2 cellular contexts compared by ENCODE assay signal in the genomic region with DNA sequence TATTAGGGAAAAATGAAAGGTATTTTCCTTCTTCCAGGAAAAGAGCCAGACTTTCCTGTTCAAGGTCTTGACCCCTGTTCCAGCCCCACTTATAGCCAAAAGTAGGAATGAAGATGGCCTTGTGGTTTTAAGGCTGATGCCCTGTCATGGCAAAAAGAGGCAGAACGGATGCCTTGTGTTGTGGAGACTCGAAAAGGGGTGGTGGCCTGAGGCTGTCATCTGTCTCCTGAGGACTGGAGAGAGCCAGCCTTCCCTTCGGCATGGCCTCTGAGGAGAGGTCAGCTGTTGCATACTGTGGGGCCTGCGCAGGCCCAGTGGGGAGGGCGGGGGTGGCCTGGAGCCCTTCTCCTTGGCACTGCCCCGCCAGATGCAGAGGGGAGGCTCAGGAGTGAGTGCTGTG.
TF ChIP-seq lines count a peak whose summit lies in the region.

No MANE protein-coding gene starts in this region.

TF ChIP-seq in A549, 52 proteins besides CTCF, POLR2A, EP300 and RAD21:
- no peak for TF ChIP-seq RCOR1 (IDR thresholded peaks at IDR 0.05; ENCODE audit: low read depth, low read length)
- TF ChIP-seq ZSCAN20 (CRISPR knock-in tag; IDR thresholded peaks at IDR 0.05), result no peak
- TF ChIP-seq TP53 (CRISPR knock-in tag; IDR thresholded peaks at IDR 0.05), result no peak
- no peak for TF ChIP-seq NFE2L2 (conservative IDR thresholded peaks at IDR 0.05; ENCODE audit: low read length)
- no peak for TF ChIP-seq BHLHE40 (IDR thresholded peaks at IDR 0.05; ENCODE audit: low read depth, low read length)
- no peak for TF ChIP-seq RNF2 (IDR thresholded peaks at IDR 0.05; ENCODE audit: borderline replicate concordance, low read depth)
- no peak for TF ChIP-seq TFCP2L1 (CRISPR knock-in tag; IDR thresholded peaks at IDR 0.05)
- no peak for TF ChIP-seq NPAS2 (CRISPR knock-in tag; IDR thresholded peaks at IDR 0.05; ENCODE audit: borderline replicate concordance)
- TF ChIP-seq CEBPB (IDR thresholded peaks at IDR 0.05), result no peak
- no peak for TF ChIP-seq KDM1A (IDR thresholded peaks at IDR 0.05; ENCODE audit: low read depth)

TF ChIP-seq in IMR-90, 13 proteins besides CTCF, POLR2A, EP300 and RAD21:
- TF ChIP-seq NFE2L2 (IDR thresholded peaks at IDR 0.05; ENCODE audit: low read depth, low read length) (no peak), FOS (IDR thresholded peaks at IDR 0.05; ENCODE audit: low read depth, low read length) (no peak), MAFK (IDR thresholded peaks at IDR 0.05; ENCODE audit: low read depth, low read length) (no peak), RFX5 (IDR thresholded peaks at IDR 0.05; ENCODE audit: low read depth, low read length) (no peak), SMC3 (IDR thresholded peaks at IDR 0.05; ENCODE audit: low read depth, low read length) (no peak), CEBPB (IDR thresholded peaks at IDR 0.05; ENCODE audit: low read depth, low read length) (no peak)
- TF ChIP-seq, protein P1, sequence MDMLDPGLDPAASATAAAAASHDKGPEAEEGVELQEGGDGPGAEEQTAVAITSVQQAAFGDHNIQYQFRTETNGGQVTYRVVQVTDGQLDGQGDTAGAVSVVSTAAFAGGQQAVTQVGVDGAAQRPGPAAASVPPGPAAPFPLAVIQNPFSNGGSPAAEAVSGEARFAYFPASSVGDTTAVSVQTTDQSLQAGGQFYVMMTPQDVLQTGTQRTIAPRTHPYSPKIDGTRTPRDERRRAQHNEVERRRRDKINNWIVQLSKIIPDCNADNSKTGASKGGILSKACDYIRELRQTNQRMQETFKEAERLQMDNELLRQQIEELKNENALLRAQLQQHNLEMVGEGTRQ (IDR thresholded peaks at IDR 0.05; ENCODE audit: low read depth, low read length), result no peak
- TF ChIP-seq, protein P2, sequence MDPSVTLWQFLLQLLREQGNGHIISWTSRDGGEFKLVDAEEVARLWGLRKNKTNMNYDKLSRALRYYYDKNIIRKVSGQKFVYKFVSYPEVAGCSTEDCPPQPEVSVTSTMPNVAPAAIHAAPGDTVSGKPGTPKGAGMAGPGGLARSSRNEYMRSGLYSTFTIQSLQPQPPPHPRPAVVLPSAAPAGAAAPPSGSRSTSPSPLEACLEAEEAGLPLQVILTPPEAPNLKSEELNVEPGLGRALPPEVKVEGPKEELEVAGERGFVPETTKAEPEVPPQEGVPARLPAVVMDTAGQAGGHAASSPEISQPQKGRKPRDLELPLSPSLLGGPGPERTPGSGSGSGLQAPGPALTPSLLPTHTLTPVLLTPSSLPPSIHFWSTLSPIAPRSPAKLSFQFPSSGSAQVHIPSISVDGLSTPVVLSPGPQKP (IDR thresholded peaks at IDR 0.05; ENCODE audit: borderline replicate concordance, low read depth, low read length), result no peak
TF ChIP-seq in IMR-90: peak in this region for 0.
